ENCODE assay signal across 14 cellular contexts in the genomic region with DNA sequence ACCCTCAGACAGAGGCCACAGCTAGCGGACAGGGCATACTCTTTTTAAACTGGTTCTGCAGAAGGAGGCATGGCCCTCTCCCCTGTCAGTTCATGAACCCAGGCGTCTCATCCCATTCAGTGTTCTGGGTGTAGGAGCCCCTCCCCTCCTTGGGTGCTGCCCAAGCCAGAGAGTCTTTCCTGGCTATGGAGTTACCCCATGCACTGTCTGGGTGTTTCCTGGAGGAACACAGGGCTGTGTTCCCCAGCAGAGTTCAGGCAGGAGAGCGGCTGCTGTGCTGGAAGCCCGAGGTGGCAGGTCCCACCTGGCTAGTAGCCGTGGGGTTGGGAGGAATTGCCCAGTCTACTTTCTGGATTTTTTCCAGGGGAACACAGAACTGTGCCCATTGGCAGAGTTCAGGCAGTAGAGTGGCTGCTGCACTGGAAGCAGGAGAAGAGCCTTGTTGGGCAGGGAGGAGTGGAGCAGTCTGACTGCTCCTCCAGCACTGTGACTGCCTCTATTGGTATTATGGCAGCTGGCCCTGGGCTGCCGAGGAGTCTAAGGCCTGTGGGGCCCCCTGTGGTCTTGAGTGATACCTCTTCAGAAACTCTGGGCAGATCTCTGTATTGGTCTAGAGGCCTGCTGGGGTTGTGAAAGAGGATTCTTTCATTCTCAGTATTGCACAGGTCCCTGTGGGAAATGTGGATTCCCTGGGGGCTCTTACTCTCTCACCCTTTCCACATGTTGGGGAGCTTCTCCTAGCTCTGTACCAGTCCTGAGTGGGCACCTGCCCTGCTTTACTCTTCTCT.
DNase-seq lines count a peak whose midpoint lies in the region; ATAC-seq and TF ChIP-seq lines count a peak whose summit lies in the region.
"Had no signal": no experiment of that assay in that cellular context is flagged by ENCODE, and none has a peak within 500 bp of the region (broad histone marks: within the 10 kb centered on the region; RNA-seq: fewer than 3 reads in every experiment).

No MANE protein-coding gene starts in this region.

- H3K4me2 ChIP-seq in Karpas-422 (ENCODE audit: low read depth, low read length, poor library complexity, severe bottlenecking) = no peak overlapping the region
- H3K4me2 ChIP-seq: BLaER1 treated with 17β-estradiol and CSF1 and Interleukin-3, amounts not matched to agents 10 nM and 100 nM; KMS-11; smooth muscle cell had no signal

- no peak overlapping the region for H2AFZ ChIP-seq in Karpas-422 (ENCODE audit: low read length)

- H3K4me1 Mint-ChIP-seq in effector memory CD8-positive, alpha-beta T cell (ENCODE audit: low read depth in 2 of 2) = no peaks in the 10 kb centered on the region

- no peaks in the 10 kb centered on the region for H3K36me3 Mint-ChIP-seq in effector memory CD8-positive, alpha-beta T cell (ENCODE audit: insufficient read depth)
- H3K36me3 Mint-ChIP-seq: natural killer cell treated with Interleukin-12 subunit alpha and Interleukin-12 subunit beta and Interleukin-15 and Interleukin-18, amount 100 ng/mL, for 72 hours had no signal

- H3K4me1 ChIP-seq in Karpas-422 (ENCODE audit: low read length) = no peaks in the 10 kb centered on the region
- H3K4me1 ChIP-seq: BLaER1 treated with 17β-estradiol and CSF1 and Interleukin-3, amounts not matched to agents 10 nM and 100 nM had no signal

- H3K79me2 ChIP-seq in Karpas-422 (ENCODE audit: low read length) = no peaks in the 10 kb centered on the region

- no peak overlapping the region for H3K9ac ChIP-seq in Karpas-422 (ENCODE audit: low read length)
- H3K9ac ChIP-seq: BLaER1 treated with 17β-estradiol and CSF1 and Interleukin-3, amounts not matched to agents 10 nM and 100 nM; KMS-11 had no signal

- in situ Hi-C loops in GM13977 (cut with MboI; ENCODE audit: low pct_unique_long_range_greater_than_20kb, low sequenced_read_pairs, unreplicated experiment) = no loop called here

- H3K27ac Mint-ChIP-seq in effector memory CD8-positive, alpha-beta T cell = no peak overlapping the region
- H3K27ac Mint-ChIP-seq: H9; natural killer cell treated with Interleukin-12 subunit alpha and Interleukin-12 subunit beta and Interleukin-15 and Interleukin-18, amount 100 ng/mL, for 72 hours had no signal

- no peaks in the 10 kb centered on the region for H3K9me2 ChIP-seq in Karpas-422 (replicated peaks; ENCODE audit: insufficient read depth, low read length)

- no peak for TF ChIP-seq CTCF in GM13977 (IDR thresholded peaks at IDR 0.05; ENCODE audit: extremely low read depth, insufficient read depth, missing control alignments)

- DNase-seq in GM13977 (ENCODE audit: low spot score) = peak; percentile 7
- peak; percentile 48 for DNase-seq in ecto neural progenitor cell (ENCODE audit: low spot score)
- DNase-seq in cortex of kidney (lab: John Stamatoyannopoulos, UW) = no peak
- no peak for DNase-seq in Karpas-422
- DNase-seq in GOT3 (lab: John Stamatoyannopoulos, UW) = no peak
- no peak for DNase-seq in effector memory CD8-positive, alpha-beta T cell
- DNase-seq: H9, NCI-H2227 treated with DMSO at 0.1 percent for 48 hours had no signal

- H4K20me1 ChIP-seq in Karpas-422 (ENCODE audit: insufficient read depth, low read depth, low read length) = no peaks in the 10 kb centered on the region
- H4K20me1 ChIP-seq: BLaER1 treated with 17β-estradiol and CSF1 and Interleukin-3, amounts not matched to agents 10 nM and 100 nM had no signal

- H3K9me3 Mint-ChIP-seq in effector memory CD8-positive, alpha-beta T cell = peaks cover 4% of the 10 kb centered on the region in 2 donors

- H3K27ac ChIP-seq in Karpas-422 (ENCODE audit: low read length) = no peak overlapping the region
- H3K27ac ChIP-seq: KMS-11 had no signal

- no peak overlapping the region for H3K4me3 Mint-ChIP-seq in effector memory CD8-positive, alpha-beta T cell
- H3K4me3 Mint-ChIP-seq: H9; natural killer cell treated with Interleukin-12 subunit alpha and Interleukin-12 subunit beta and Interleukin-15 and Interleukin-18, amount 100 ng/mL, for 72 hours had no signal

- H3K9me3 ChIP-seq in Karpas-422 (ENCODE audit: low read length) = no peaks in the 10 kb centered on the region
- H3K9me3 ChIP-seq: BLaER1 treated with 17β-estradiol and CSF1 and Interleukin-3, amounts not matched to agents 10 nM and 100 nM had no signal

- H3K27me3 Mint-ChIP-seq in effector memory CD8-positive, alpha-beta T cell = no peaks in the 10 kb centered on the region
- H3K27me3 Mint-ChIP-seq: natural killer cell treated with Interleukin-12 subunit alpha and Interleukin-12 subunit beta and Interleukin-15 and Interleukin-18, amount 100 ng/mL, for 72 hours had no signal

- no peak overlapping the region for H3K4me3 ChIP-seq in Karpas-422 (ENCODE audit: low read length)
- H3K4me3 ChIP-seq: BLaER1 treated with 17β-estradiol and CSF1 and Interleukin-3, amounts not matched to agents 10 nM and 100 nM; smooth muscle cell had no signal

- H3K36me3 ChIP-seq in Karpas-422 (ENCODE audit: insufficient read depth, low read length) = no peaks in the 10 kb centered on the region
- H3K36me3 ChIP-seq: BLaER1 treated with 17β-estradiol and CSF1 and Interleukin-3, amounts not matched to agents 10 nM and 100 nM had no signal

- peak; percentile 95 for ATAC-seq in GM19467 (IDR thresholded peaks at IDR 0.05; ENCODE audit: unreplicated experiment)
- peak; percentile 84 for ATAC-seq in HG03060 (IDR thresholded peaks at IDR 0.05; ENCODE audit: low read depth, unreplicated experiment)
- ATAC-seq in effector memory CD8-positive, alpha-beta T cell (replicated peaks) = no peak

- H3K27me3 ChIP-seq in Karpas-422 (ENCODE audit: low read length) = no peaks in the 10 kb centered on the region
- H3K27me3 ChIP-seq: BLaER1 treated with 17β-estradiol and CSF1 and Interleukin-3, amounts not matched to agents 10 nM and 100 nM had no signal

Comparison
In these comparisons a context has a peak if more than half of its experiments do, and no peak if none do; other contexts are left out.
1. DNase-seq: peak in GM13977 (single experiment) and ecto neural progenitor cell (single experiment); none in cortex of kidney (single experiment), Karpas-422 (single experiment), GOT3 (single experiment) and effector memory CD8-positive, alpha-beta T cell (0 of 3).